ENCODE assay signal across 8 cellular contexts in genomic region chr1:183234660-183235476, GRCh38. TPM values are rescaled to one million over a fixed set of nuclear protein-coding genes. Genes with fewer than 3 reads are reported as not detected.
DNase-seq lines count a peak whose midpoint lies in the region; ATAC-seq, FAIRE-seq and TF ChIP-seq lines count a peak whose summit lies in the region.

No MANE protein-coding gene starts in this region.

- H3K9me3 Mint-ChIP-seq in brain: no peaks in the 10 kb centered on the region

- TF ChIP-seq CTCF in brain (conservative IDR thresholded peaks at IDR 0.05): peak; percentile 56 to 76

- peak overlapping the region; percentile 27 to 98 (median 95) for H3K27ac Mint-ChIP-seq in brain

- DNase-seq in NCI-H1417 treated with DMSO at 0.1 percent for 48 hours (lab: John Stamatoyannopoulos, UW): peak; percentile 18
- DNase-seq in iPS-NIHi11 (ENCODE audit: low spot score): peak; percentile 79
- no peak for DNase-seq in GM19239 (ENCODE audit: insufficient read length, low spot score)

- H3K4me3 Mint-ChIP-seq in brain: peak overlapping the region; percentile 56 to 79 (median 75)

- peak overlapping the region in 19 of 21 experiments; percentile 2 to 84 (median 73) for H3K27ac ChIP-seq in skin epidermis

- no peaks in the 10 kb centered on the region for H3K27me3 Mint-ChIP-seq in brain

- ATAC-seq in HG02885 (IDR thresholded peaks at IDR 0.05; ENCODE audit: poor library complexity, unreplicated experiment) (no peak), HG03196 (IDR thresholded peaks at IDR 0.05; ENCODE audit: unreplicated experiment) (no peak)

- no peaks in the 10 kb centered on the region for H3K36me3 Mint-ChIP-seq in brain

- H3K4me3 ChIP-seq in skin epidermis: peak overlapping the region in 4 of 7 experiments; percentile 7 to 13 (median 9)

- FAIRE-seq in G401.6 (lab: Jason Lieb, UNC) (peak; percentile 99), GM19239 (lab: Jason Lieb, UNC) (no peak)

- H3K4me1 Mint-ChIP-seq in brain: peaks cover 16% of the 10 kb centered on the region

RNA-seq across cellular contexts. Expression of gene LAMC2, which starts 48.8 kb away (rescaled TPM):
- 0.56 TPM for polyA plus RNA-seq in brain (ENCODE audit: insufficient read depth, low read depth, low replicate concordance)
